ENCODE assay signal across 8 cellular contexts in the genomic region with DNA sequence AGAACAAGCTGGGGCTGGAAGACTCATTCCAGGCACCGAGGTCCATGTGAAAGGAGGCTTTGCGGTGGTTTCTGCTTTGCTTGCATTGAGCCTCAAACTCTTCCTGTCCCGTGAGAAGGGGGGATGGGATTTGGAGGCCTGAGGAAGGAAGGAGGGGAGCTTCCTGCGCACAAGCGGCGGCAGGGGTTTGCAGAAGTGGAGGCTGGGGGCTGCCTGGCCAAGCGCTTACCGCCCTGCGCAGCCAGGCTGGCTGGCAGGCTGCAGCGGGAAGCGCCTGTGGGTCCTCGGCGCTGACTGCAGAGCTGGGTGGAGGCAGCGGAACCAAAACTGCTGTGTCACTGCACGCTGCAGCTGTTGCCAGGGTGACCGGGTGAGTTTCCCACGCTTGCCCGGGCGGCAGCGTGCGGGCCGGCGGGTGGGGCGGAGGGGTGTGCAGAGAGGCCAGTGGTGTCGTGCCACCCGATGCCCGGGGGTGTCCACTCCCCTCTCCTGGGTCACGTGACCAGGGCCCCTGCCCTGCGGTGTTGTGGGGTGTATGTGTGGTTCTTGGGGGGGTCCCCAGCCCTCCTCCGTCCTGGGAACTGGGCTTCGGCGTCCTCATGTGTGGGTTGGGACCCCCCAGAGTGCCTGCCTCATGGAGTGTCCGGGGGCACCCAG.
A peak's percentile ranks its signal among the peaks of the same experiment; 100 is the strongest.
DNase-seq lines count a peak whose midpoint lies in the region; ATAC-seq and TF ChIP-seq lines count a peak whose summit lies in the region.

No MANE protein-coding gene starts in this region.

- peak; percentile 56 for ATAC-seq in GM18505 (IDR thresholded peaks at IDR 0.05; ENCODE audit: unreplicated experiment)
- peak; percentile 76 for ATAC-seq in HG02885 (IDR thresholded peaks at IDR 0.05; ENCODE audit: poor library complexity, unreplicated experiment)
- ATAC-seq in left colon, result peak; percentile 68

- peak; percentile 65 for TF ChIP-seq POLR2A in GM18505 (IDR thresholded peaks at IDR 0.05; ENCODE audit: borderline replicate concordance, extremely low read depth, insufficient read depth, insufficient read length)

- DNase-seq in NCI-H2196 (lab: John Stamatoyannopoulos, UW; ENCODE audit: unreplicated experiment) (peak; percentile 86), choroid plexus epithelial cell (ENCODE audit: low read depth) (peak; percentile 90), left colon (peak; percentile 82 to 84), HuH-7 (ENCODE audit: low spot score) (no peak)
- peak; percentile 62 for DNase-seq in activated CD4-positive, alpha-beta T cell treated with anti-CD3 and anti-CD28 coated beads for 1 hour
- DNase-seq in stimulated activated CD4-positive, alpha-beta T cell treated with anti-CD3 and anti-CD28 coated beads, Interleukin-1b, Interleukin-23, amount 100 ng/mL, for 4 hours (ENCODE audit: low read depth in 2 of 2), result peak; percentile 60 to 70

- peak overlapping the region; percentile 43 for H3K4me3 ChIP-seq in choroid plexus epithelial cell (ENCODE audit: low read depth, low read length)

- intact Hi-C loops in left colon (cut with DNase I, micrococcal nuclease), result no loop called here

- TF ChIP-seq CTCF in choroid plexus epithelial cell (conservative IDR thresholded peaks at IDR 0.05; ENCODE audit: low read depth, low read length), result no peak
